In genomic region chr3:16174389-16174788, GRCh38 we compare ENCODE assay signal across 9 cellular contexts. TPM values are rescaled to one million over a fixed set of nuclear protein-coding genes. Genes with fewer than 3 reads are reported as not detected.
DNase-seq lines count a peak whose midpoint lies in the region; ATAC-seq and TF ChIP-seq lines count a peak whose summit lies in the region.
"Had no signal": no experiment of that assay in that cellular context is flagged by ENCODE, and none has a peak within 500 bp of the region (broad histone marks: within the 10 kb centered on the region; RNA-seq: fewer than 3 reads in every experiment).

GALNT15 (plus strand) TSS chr3:16174680; CDS start chr3:16175152, 472 bp downstream.

- TF ChIP-seq CTCF in ascending aorta (IDR thresholded peaks at IDR 0.05) (no peak), heart left ventricle (IDR thresholded peaks at IDR 0.05) (no peak)

- H3K36me3 ChIP-seq in ascending aorta: peaks cover 0 to 10% of the 10 kb centered on the region in 2 donors
- no peaks in the 10 kb centered on the region for H3K36me3 ChIP-seq in heart left ventricle
- H3K36me3 ChIP-seq in rectal smooth muscle tissue (ENCODE audit: control insufficient read depth, insufficient read depth, low read length): no peaks in the 10 kb centered on the region

- peak; percentile 98 for DNase-seq in EH (ENCODE audit: low read depth)
- DNase-seq in ascending aorta (ENCODE audit: low spot score in 2 of 2): peak; percentile 66 to 97
- DNase-seq in heart left ventricle: peak; percentile 74 to 93 (median 90)
- DNase-seq in NCI-H2081 (lab: John Stamatoyannopoulos, UW): no peak
- DNase-seq in cortex of kidney (lab: John Stamatoyannopoulos, UW): no peak
- no peak for DNase-seq in activated CD4-positive, alpha-beta T cell treated with anti-CD3 and anti-CD28 coated beads, Interleukin-2, amount 50 U/mL, for 48 hours
- DNase-seq: activated T-cell treated with anti-CD3 and anti-CD28 coated beads, Interleukin-2, amount 50 U/mL, for 4 hours had no signal

- H3K4me1 ChIP-seq in ascending aorta (peaks cover 0 to 9% of the 10 kb centered on the region in 2 donors), heart left ventricle (peaks cover 0 to 52% (median 30%) of the 10 kb centered on the region in 12 donors), rectal smooth muscle tissue (ENCODE audit: control insufficient read depth, insufficient read depth, low read length) (peaks cover 14% of the 10 kb centered on the region)

- peak in 1 of 2 donors; percentile 71 for TF ChIP-seq POLR2A in heart left ventricle (IDR thresholded peaks at IDR 0.05)

- 2 to 17% (median 7%) methylated on average over 8 of the region's 8 CpGs for WGBS in heart left ventricle, 4 donors

- peak within 1 kb of the TSS; percentile 66 to 79 for H3K27ac ChIP-seq in ascending aorta
- H3K27ac ChIP-seq in heart left ventricle: peak within 1 kb of the TSS in 11 of 12 donors; percentile 2 to 75 (median 41)
- H3K27ac ChIP-seq in rectal smooth muscle tissue (ENCODE audit: low read depth, low read length): no peak within 1 kb of the TSS

- ATAC-seq in heart left ventricle (peak; percentile 90 to 94 (median 93)), HG02885 (IDR thresholded peaks at IDR 0.05; ENCODE audit: poor library complexity, unreplicated experiment) (no peak)
- ATAC-seq: activated T-cell treated with anti-CD3 and anti-CD28 coated beads, Interleukin-2, amount 50 U/mL, for 4 hours had no signal

- peak within 1 kb of the TSS; percentile 57 to 59 for H3K4me3 ChIP-seq in ascending aorta
- peak within 1 kb of the TSS; percentile 9 to 56 (median 32) for H3K4me3 ChIP-seq in heart left ventricle
- peak within 1 kb of the TSS; percentile 41 for H3K4me3 ChIP-seq in rectal smooth muscle tissue (ENCODE audit: low read length)

- no peaks in the 10 kb centered on the region for H3K9me3 ChIP-seq in ascending aorta
- H3K9me3 ChIP-seq in heart left ventricle: no peaks in the 10 kb centered on the region

- no peaks in the 10 kb centered on the region for H3K27me3 ChIP-seq in ascending aorta
- no peaks in the 10 kb centered on the region for H3K27me3 ChIP-seq in heart left ventricle
- H3K27me3 ChIP-seq in rectal smooth muscle tissue (ENCODE audit: control insufficient read depth, insufficient read depth, low read length): no peaks in the 10 kb centered on the region

- H3K9ac ChIP-seq in rectal smooth muscle tissue (ENCODE audit: low read length): no peak within 1 kb of the TSS

- intact Hi-C loops in ascending aorta (cut with DNase I) (loop anchor here (2.0 to 10.0 kb wide), 3 partner anchors 37 to 358 kb away; no protein-coding TSS in a partner anchor), heart left ventricle (cut with DNase I) (loop anchor here in 2 of 10 donors (2.0 to 10.0 kb wide), 4 partner anchors 26 to 540 kb away; no protein-coding TSS in a partner anchor)

RNA-seq across cellular contexts. Expression of gene GALNT15, which starts in this region (rescaled TPM):
- 222 TPM for total RNA-seq in ascending aorta
- 10 to 100 TPM in 2 of 9 donors, 1 to 10 TPM in 6, under 1 TPM in 1; 0.96 to 81.1 (median 5.5) TPM for total RNA-seq in heart left ventricle
- polyA plus RNA-seq in heart left ventricle: 10 to 100 TPM in 1 of 2 donors, 1 to 10 TPM in 1; 5.0 to 12.0 TPM
- total RNA-seq: activated T-cell treated with anti-CD3 and anti-CD28 coated beads, Interleukin-2, amount 50 U/mL, for 4 hours had no signal

Comparison
In these comparisons a context has a peak if more than half of its experiments do, and no peak if none do; other contexts are left out.
1. DNase-seq: peak in EH (single experiment), ascending aorta (2 of 2) and heart left ventricle (5 of 5); none in NCI-H2081 (0 of 2), cortex of kidney (single experiment) and activated CD4-positive, alpha-beta T cell treated with anti-CD3 and anti-CD28 coated beads, Interleukin-2, amount 50 U/mL, for 48 hours (0 of 2).
2. Peak in every context shown above with its lines, with median percentiles within 50 percentile points of each other: H3K4me3 ChIP-seq.